8 cellular contexts compared by ENCODE assay signal in genomic region chr15:52652286-52652685, GRCh38. TPM values are rescaled to one million over a fixed set of nuclear protein-coding genes. Genes with fewer than 3 reads are reported as not detected.
A peak's percentile ranks its signal among the peaks of the same experiment; 100 is the strongest.
DNase-seq lines count a peak whose midpoint lies in the region; ATAC-seq and TF ChIP-seq lines count a peak whose summit lies in the region.

No MANE protein-coding gene starts in this region.

- intact Hi-C loops in MCF 10A (cut with micrococcal nuclease), result loop anchor here (2.0 to 5.0 kb wide), 2 partner anchors 27 to 85 kb away; partner anchors contain the start of genes ARPP19 and ATOSA
- intact Hi-C loops in natural killer cell (cut with micrococcal nuclease), result no loop called here

- H3K4me3 Mint-ChIP-seq in MCF 10A (ENCODE audit: unreplicated experiment), result peak overlapping the region; percentile 61
- no peak overlapping the region for H3K4me3 Mint-ChIP-seq in natural killer cell

- H3K27ac ChIP-seq in ACC112 (ENCODE audit: low read depth, low read length), result peak overlapping the region; percentile 98

- H3K27ac Mint-ChIP-seq in MCF 10A (ENCODE audit: low read depth, unreplicated experiment), result peak overlapping the region; percentile 94
- H3K27ac Mint-ChIP-seq in natural killer cell, result peak overlapping the region; percentile 1 to 60

- in situ Hi-C loops in ACHN (cut with HindIII; ENCODE audit: low pct_ligation_motif_present, low pct_unique_long_range_greater_than_20kb, low sequenced_read_pairs), result no loop called here

- H3K9me3 Mint-ChIP-seq in MCF 10A (ENCODE audit: unreplicated experiment) (no peaks in the 10 kb centered on the region), natural killer cell (no peaks in the 10 kb centered on the region)

- BruUV-seq in MCF 10A (replicated peaks; lab: Mats Ljungman, UMichigan), result no TSS peak

- H3K36me3 Mint-ChIP-seq in MCF 10A (ENCODE audit: insufficient read depth, unreplicated experiment), result peaks cover 24% of the 10 kb centered on the region
- H3K36me3 Mint-ChIP-seq in natural killer cell, result no peaks in the 10 kb centered on the region

- peaks cover 6% of the 10 kb centered on the region for H3K79me2 ChIP-seq in ACC112 (ENCODE audit: control insufficient read depth, insufficient read depth, low read length, unreplicated experiment)

- DNase-seq in MCF 10A (ENCODE audit: unreplicated experiment) (no peak), natural killer cell (no peak), NCI-H2171 (lab: John Stamatoyannopoulos, UW) (no peak), NCI-H345 treated with DMSO at 0.1 percent for 48 hours (lab: John Stamatoyannopoulos, UW; ENCODE audit: unreplicated experiment) (no peak), NCI-H146 (lab: John Stamatoyannopoulos, UW) (no peak), ACHN (no peak)

- H3K4me3 ChIP-seq in ACC112 (ENCODE audit: low read depth, low read length), result peak overlapping the region; percentile 77

- CTCF ChIA-PET in MCF 10A (lab: Yijun Ruan, JAX), result interaction anchor here (0.6 to 2.7 kb wide), 6 partner anchors 9 to 342 kb away, joined by 3 to 14 read pairs (median 4); partner anchors contain the start of gene ATOSA

- peaks cover 66% of the 10 kb centered on the region for H3K4me1 ChIP-seq in ACC112 (ENCODE audit: control insufficient read depth, insufficient read depth, low read length, unreplicated experiment)

- H3K36me3 ChIP-seq in ACC112 (ENCODE audit: insufficient read depth, low read length), result peaks cover 5% of the 10 kb centered on the region; the same call in 1 of the 2 replicates

- H3K27me3 ChIP-seq in ACC112 (ENCODE audit: insufficient read depth, low read length), result no peaks in the 10 kb centered on the region

- H3K27me3 Mint-ChIP-seq in MCF 10A (ENCODE audit: insufficient read depth, unreplicated experiment) (no peaks in the 10 kb centered on the region), natural killer cell (ENCODE audit: low read depth in 2 of 2) (no peaks in the 10 kb centered on the region)

- ATAC-seq in HG02678 (IDR thresholded peaks at IDR 0.05; ENCODE audit: unreplicated experiment) (peak; percentile 5), natural killer cell (peak in 2 of 3 donors; percentile 6 to 19)

- TF ChIP-seq CTCF in MCF 10A (IDR thresholded peaks at IDR 0.05; ENCODE audit: unreplicated experiment), result no peak
- no peak for TF ChIP-seq CTCF in natural killer cell (IDR thresholded peaks at IDR 0.05)

- POLR2A ChIA-PET in MCF 10A (lab: Yijun Ruan, JAX), result interaction anchor here (0.6 to 4.4 kb wide), 21 partner anchors 11 to 400 kb away, joined by 3 to 116 read pairs (median 4); partner anchors contain the start of gene ATOSA

- H3K4me1 Mint-ChIP-seq in MCF 10A (ENCODE audit: insufficient read depth, unreplicated experiment) (peaks cover 38% of the 10 kb centered on the region), natural killer cell (peaks cover 16 to 20% of the 10 kb centered on the region in 2 donors)

- peak overlapping the region; percentile 1 for H2AFZ ChIP-seq in ACC112 (ENCODE audit: low read length, unreplicated experiment)

RNA-seq across cellular contexts. Expression of gene ATOSA, which starts 26.9 kb away (rescaled TPM):
- 21.3 and 27.6 TPM in 2 replicates for total RNA-seq in MCF 10A (2022)
- total RNA-seq in natural killer cell, result 100 to 1,000 TPM; 107 to 127 (median 114) TPM
